Comparison of ENCODE assay signal across 2 cellular contexts in genomic region chr9:35675204-35675603, GRCh38.
A peak's percentile ranks its signal among the peaks of the same experiment; 100 is the strongest.
TF ChIP-seq lines count a peak whose summit lies in the region.

No MANE protein-coding gene starts in this region.

TF ChIP-seq in IMR-90, 13 proteins besides CTCF, POLR2A, EP300 and RAD21:
- TF ChIP-seq, protein P1, sequence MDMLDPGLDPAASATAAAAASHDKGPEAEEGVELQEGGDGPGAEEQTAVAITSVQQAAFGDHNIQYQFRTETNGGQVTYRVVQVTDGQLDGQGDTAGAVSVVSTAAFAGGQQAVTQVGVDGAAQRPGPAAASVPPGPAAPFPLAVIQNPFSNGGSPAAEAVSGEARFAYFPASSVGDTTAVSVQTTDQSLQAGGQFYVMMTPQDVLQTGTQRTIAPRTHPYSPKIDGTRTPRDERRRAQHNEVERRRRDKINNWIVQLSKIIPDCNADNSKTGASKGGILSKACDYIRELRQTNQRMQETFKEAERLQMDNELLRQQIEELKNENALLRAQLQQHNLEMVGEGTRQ (IDR thresholded peaks at IDR 0.05; ENCODE audit: low read depth, low read length): no peak
- TF ChIP-seq SMC3 (IDR thresholded peaks at IDR 0.05; ENCODE audit: low read depth, low read length) (no peak), MAZ (IDR thresholded peaks at IDR 0.05; ENCODE audit: borderline replicate concordance, low read depth, low read length) (no peak), FOS (IDR thresholded peaks at IDR 0.05; ENCODE audit: low read depth, low read length) (no peak), NFE2L2 (IDR thresholded peaks at IDR 0.05; ENCODE audit: low read depth, low read length) (no peak), BHLHE40 (IDR thresholded peaks at IDR 0.05; ENCODE audit: low read depth, low read length) (no peak), RCOR1 (IDR thresholded peaks at IDR 0.05; ENCODE audit: insufficient replicate concordance, low read length) (no peak), CEBPB (IDR thresholded peaks at IDR 0.05; ENCODE audit: low read depth, low read length) (no peak), MXI1 (IDR thresholded peaks at IDR 0.05; ENCODE audit: borderline replicate concordance, low read depth, low read length) (no peak), CHD1 (IDR thresholded peaks at IDR 0.05; ENCODE audit: low read depth, low read length) (no peak), MAFK (IDR thresholded peaks at IDR 0.05; ENCODE audit: low read depth, low read length) (no peak), RFX5 (IDR thresholded peaks at IDR 0.05; ENCODE audit: low read depth, low read length) (no peak)
- TF ChIP-seq, protein P2, sequence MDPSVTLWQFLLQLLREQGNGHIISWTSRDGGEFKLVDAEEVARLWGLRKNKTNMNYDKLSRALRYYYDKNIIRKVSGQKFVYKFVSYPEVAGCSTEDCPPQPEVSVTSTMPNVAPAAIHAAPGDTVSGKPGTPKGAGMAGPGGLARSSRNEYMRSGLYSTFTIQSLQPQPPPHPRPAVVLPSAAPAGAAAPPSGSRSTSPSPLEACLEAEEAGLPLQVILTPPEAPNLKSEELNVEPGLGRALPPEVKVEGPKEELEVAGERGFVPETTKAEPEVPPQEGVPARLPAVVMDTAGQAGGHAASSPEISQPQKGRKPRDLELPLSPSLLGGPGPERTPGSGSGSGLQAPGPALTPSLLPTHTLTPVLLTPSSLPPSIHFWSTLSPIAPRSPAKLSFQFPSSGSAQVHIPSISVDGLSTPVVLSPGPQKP (IDR thresholded peaks at IDR 0.05; ENCODE audit: borderline replicate concordance, low read depth, low read length): no peak

TF ChIP-seq in GM12878, 131 proteins besides CTCF, POLR2A, EP300 and RAD21:
- TF ChIP-seq, protein P3, sequence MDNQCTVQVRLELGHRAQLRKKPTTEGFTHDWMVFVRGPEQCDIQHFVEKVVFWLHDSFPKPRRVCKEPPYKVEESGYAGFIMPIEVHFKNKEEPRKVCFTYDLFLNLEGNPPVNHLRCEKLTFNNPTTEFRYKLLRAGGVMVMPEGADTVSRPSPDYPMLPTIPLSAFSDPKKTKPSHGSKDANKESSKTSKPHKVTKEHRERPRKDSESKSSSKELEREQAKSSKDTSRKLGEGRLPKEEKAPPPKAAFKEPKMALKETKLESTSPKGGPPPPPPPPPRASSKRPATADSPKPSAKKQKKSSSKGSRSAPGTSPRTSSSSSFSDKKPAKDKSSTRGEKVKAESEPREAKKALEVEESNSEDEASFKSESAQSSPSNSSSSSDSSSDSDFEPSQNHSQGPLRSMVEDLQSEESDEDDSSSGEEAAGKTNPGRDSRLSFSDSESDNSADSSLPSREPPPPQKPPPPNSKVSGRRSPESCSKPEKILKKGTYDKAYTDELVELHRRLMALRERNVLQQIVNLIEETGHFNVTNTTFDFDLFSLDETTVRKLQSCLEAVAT (IDR thresholded peaks at IDR 0.05): 0 out of 2 replicates have a peak, but pooled peaks have one; percentile 23
- no peak for TF ChIP-seq NFXL1 (IDR thresholded peaks at IDR 0.05; ENCODE audit: borderline replicate concordance)
